ENCODE assay signal across 25 cellular contexts in genomic region chr18:36758623-36759022, GRCh38.
"Had no signal": no experiment of that assay in that cellular context is flagged by ENCODE, and none has a peak within 500 bp of the region (broad histone marks: within the 10 kb centered on the region; RNA-seq: fewer than 3 reads in every experiment).

No MANE protein-coding gene starts in this region.

- H3K4me3 Mint-ChIP-seq: activated CD8-positive, alpha-beta T cell treated with anti-CD3 and anti-CD28 coated beads, Interleukin-2, amount 10 ng/mL, durations not matched to agents 7 days and 5 days; activated naive CD4-positive, alpha-beta T cell treated with anti-CD3 and anti-CD28 coated beads, Interleukin-2, amount 50 U/mL, for 24 hours; activated T-helper 1 cell treated with anti-CD3 and anti-CD28 coated beads, Interleukin-12 subunit alpha, Interleukin-12 subunit beta, Interleukin-2, Interleukin-4 antibody, amounts not matched to agents 30 ng/mL and 10 ng/mL and 1 ng/mL, durations not matched to agents 14 hours and 24 hours and 36 hours; effector memory CD8-positive, alpha-beta T cell; nephron progenitor cell; stimulated activated memory B cell treated with anti-CD40 and anti-IgM and Interleukin-4, amounts not matched to agents 10 μg/mL and 1 μg/mL and 100 μg/mL, for 72 hours had no signal

- H3K36me3 Mint-ChIP-seq: activated naive CD4-positive, alpha-beta T cell treated with anti-CD3 and anti-CD28 coated beads, Interleukin-2, amount 50 U/mL, for 24 hours; stimulated activated memory B cell treated with anti-CD40 and anti-IgM and Interleukin-4, amounts not matched to agents 10 μg/mL and 1 μg/mL and 100 μg/mL, for 72 hours had no signal

- ATAC-seq: activated CD8-positive, alpha-beta T cell treated with anti-CD3 and anti-CD28 coated beads, Interleukin-2, amount 10 ng/mL, durations not matched to agents 7 days and 5 days; effector memory CD8-positive, alpha-beta T cell; esophagus mucosa; right lobe of liver; stimulated activated memory B cell treated with anti-CD40 and anti-IgM and Interleukin-4, amounts not matched to agents 10 μg/mL and 1 μg/mL and 100 μg/mL, for 72 hours had no signal

- H3K4me3 ChIP-seq: body of pancreas, left lung, right lobe of liver, transverse colon, uterus had no signal

- DNase-seq: activated CD4-positive, alpha-beta T cell treated with anti-CD3 and anti-CD28 coated beads for 1 hour; activated CD4-positive, alpha-beta T cell treated with anti-CD3 and anti-CD28 coated beads, Interleukin-2, amount 50 U/mL, for 1 hour; activated CD8-positive, alpha-beta T cell treated with anti-CD3 and anti-CD28 coated beads, Interleukin-2, amount 10 ng/mL, durations not matched to agents 7 days and 5 days; activated gamma-delta T cell treated with Interleukin-2 at 50 U/mL for 16 hours; anterior cingulate cortex; central memory CD4-positive, alpha-beta T cell; effector memory CD8-positive, alpha-beta T cell; left lung; mammary epithelial cell; nephron progenitor cell; nucleus accumbens; right lobe of liver; small intestine; stimulated activated CD4-positive, alpha-beta T cell treated with anti-CD3 and anti-CD28 coated beads, Interleukin-2, amount 100 ng/mL, for 24 hours; T-helper 1 cell; transverse colon; uterus had no signal

- H3K27ac Mint-ChIP-seq: activated CD8-positive, alpha-beta T cell treated with anti-CD3 and anti-CD28 coated beads, Interleukin-2, amount 10 ng/mL, durations not matched to agents 7 days and 5 days; activated naive CD4-positive, alpha-beta T cell treated with anti-CD3 and anti-CD28 coated beads, Interleukin-2, amount 50 U/mL, for 24 hours; activated T-helper 1 cell treated with anti-CD3 and anti-CD28 coated beads, Interleukin-12 subunit alpha, Interleukin-12 subunit beta, Interleukin-2, Interleukin-4 antibody, amounts not matched to agents 30 ng/mL and 10 ng/mL and 1 ng/mL, durations not matched to agents 14 hours and 24 hours and 36 hours; effector memory CD8-positive, alpha-beta T cell; stimulated activated memory B cell treated with anti-CD40 and anti-IgM and Interleukin-4, amounts not matched to agents 10 μg/mL and 1 μg/mL and 100 μg/mL, for 72 hours had no signal

- H3K4me1 Mint-ChIP-seq: activated naive CD4-positive, alpha-beta T cell treated with anti-CD3 and anti-CD28 coated beads, Interleukin-2, amount 50 U/mL, for 24 hours; stimulated activated memory B cell treated with anti-CD40 and anti-IgM and Interleukin-4, amounts not matched to agents 10 μg/mL and 1 μg/mL and 100 μg/mL, for 72 hours had no signal

- H3K9me3 ChIP-seq: body of pancreas, left lung, right lobe of liver, transverse colon, uterus had no signal

- H3K79me2 ChIP-seq: parathyroid adenoma had no signal

- H3K27ac ChIP-seq: left lung, parathyroid adenoma, right lobe of liver, transverse colon, uterus had no signal

- FAIRE-seq: endothelial cell of umbilical vein, small intestine, TTC549 had no signal

- H3K36me3 ChIP-seq: left lung, right lobe of liver, transverse colon, uterus had no signal

- H3K4me1 ChIP-seq: left lung, parathyroid adenoma, right lobe of liver, uterus had no signal

- H2AFZ ChIP-seq: parathyroid adenoma had no signal

- H3K9ac ChIP-seq: parathyroid adenoma had no signal

- H3K27me3 ChIP-seq: body of pancreas, left lung, right lobe of liver, transverse colon, uterus had no signal

- H3K9me3 Mint-ChIP-seq: activated naive CD4-positive, alpha-beta T cell treated with anti-CD3 and anti-CD28 coated beads, Interleukin-2, amount 50 U/mL, for 24 hours; activated T-helper 1 cell treated with anti-CD3 and anti-CD28 coated beads, Interleukin-12 subunit alpha, Interleukin-12 subunit beta, Interleukin-2, Interleukin-4 antibody, amounts not matched to agents 30 ng/mL and 10 ng/mL and 1 ng/mL, durations not matched to agents 14 hours and 24 hours and 36 hours; effector memory CD8-positive, alpha-beta T cell; nephron progenitor cell; stimulated activated memory B cell treated with anti-CD40 and anti-IgM and Interleukin-4, amounts not matched to agents 10 μg/mL and 1 μg/mL and 100 μg/mL, for 72 hours had no signal
